ENCODE assay signal across 15 cellular contexts in the genomic region with DNA sequence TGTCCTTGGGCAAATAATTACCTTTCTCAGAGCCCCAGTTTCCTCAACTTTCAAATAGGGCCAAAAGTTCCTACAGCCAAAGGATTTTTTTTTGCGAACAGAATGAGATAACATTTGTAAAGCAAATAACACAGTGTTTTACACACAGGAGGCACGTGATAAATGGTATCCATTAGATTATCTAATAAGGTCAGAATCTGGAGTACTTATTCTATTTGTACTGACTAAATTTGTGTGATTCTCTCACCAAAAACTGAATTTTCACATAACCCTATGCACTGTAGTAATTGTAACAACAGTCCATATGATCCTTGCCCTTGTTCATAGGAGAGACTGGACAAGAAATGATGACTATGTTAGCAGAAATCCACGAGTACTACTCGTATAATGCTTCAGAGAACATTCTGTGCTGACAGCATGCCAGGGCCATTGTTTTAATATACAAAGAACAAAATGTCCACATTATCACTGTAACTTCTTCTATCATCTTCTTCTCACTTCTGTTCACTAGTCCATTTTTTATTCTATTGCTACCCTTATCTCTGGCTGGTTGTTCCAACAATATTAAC. TPM values are rescaled to one million over a fixed set of nuclear protein-coding genes. Genes with fewer than 3 reads are reported as not detected.
A peak's percentile ranks its signal among the peaks of the same experiment; 100 is the strongest.
DNase-seq lines count a peak whose midpoint lies in the region; ATAC-seq, FAIRE-seq and TF ChIP-seq lines count a peak whose summit lies in the region.
"Had no signal": no experiment of that assay in that cellular context is flagged by ENCODE, and none has a peak within 500 bp of the region (broad histone marks: within the 10 kb centered on the region; RNA-seq: fewer than 3 reads in every experiment).

No MANE protein-coding gene starts in this region.

- H3K27me3 ChIP-seq in GM23248 (replicated peaks; ENCODE audit: insufficient read depth) (no peaks in the 10 kb centered on the region), K562 (ENCODE audit: control insufficient read depth in 2 of 2, insufficient read depth in 2 of 2, low read length in 2 of 2) (no peaks in the 10 kb centered on the region), prostate gland (replicated peaks; ENCODE audit: insufficient read depth) (no peaks in the 10 kb centered on the region)

- H3K9me2 ChIP-seq in GM23248 (ENCODE audit: insufficient read depth), result no peaks in the 10 kb centered on the region

- BruUV-seq in K562 (replicated peaks; lab: Mats Ljungman, UMichigan), result no TSS peak

- FAIRE-seq in K562 (lab: Jason Lieb, UNC), result peak; percentile 65
- FAIRE-seq: endometrium had no signal

- CTCF ChIA-PET in K562 (lab: Yijun Ruan, JAX; ENCODE audit: low intra/inter-chr PET ratio), result no interaction called here

- H3K9me3 ChIP-seq in GM23248 (ENCODE audit: low read depth), result no peaks in the 10 kb centered on the region
- no peaks in the 10 kb centered on the region for H3K9me3 ChIP-seq in K562 (replicated peaks; ENCODE audit: control insufficient read depth, insufficient read depth, low read depth, low read length)
- no peaks in the 10 kb centered on the region for H3K9me3 ChIP-seq in prostate gland

- no peak overlapping the region for H3K4me2 ChIP-seq in GM23248 (ENCODE audit: unreplicated experiment)
- no peak overlapping the region for H3K4me2 ChIP-seq in K562 (ENCODE audit: insufficient read depth, low read length)

- no peak for TF ChIP-seq EP300 in K562 (IDR thresholded peaks at IDR 0.05; ENCODE audit: low read length)

- intact Hi-C loops in K562 (cut with micrococcal nuclease), result no loop called here
- intact Hi-C loops in left ventricle myocardium superior (cut with micrococcal nuclease), result no loop called here
- intact Hi-C loops in prostate gland (cut with DNase I), result no loop called here

- no peak for TF ChIP-seq POLR2A in K562 (conservative IDR thresholded peaks at IDR 0.05)
- TF ChIP-seq POLR2A in prostate gland (IDR thresholded peaks at IDR 0.05), result no peak

- H3K4me3 ChIP-seq in GM23248 (no peak overlapping the region), K562 (no peak overlapping the region), prostate gland (no peak overlapping the region)

- TF ChIP-seq CTCF in K562 (IDR thresholded peaks at IDR 0.05 in 2 of 3, conservative IDR thresholded peaks at IDR 0.05 in 1 of 3; ENCODE audit: insufficient read depth in 2 of 3, low read depth in 1 of 3, low read length in 3 of 3) (no peak), prostate gland (IDR thresholded peaks at IDR 0.05) (no peak), omental fat pad (IDR thresholded peaks at IDR 0.05) (no peak)

- H3K79me2 ChIP-seq in GM23248 (ENCODE audit: insufficient read depth), result no peaks in the 10 kb centered on the region
- no peaks in the 10 kb centered on the region for H3K79me2 ChIP-seq in K562 (ENCODE audit: control insufficient read depth, insufficient read depth, low read length)

- no peak overlapping the region for H3K9ac ChIP-seq in GM23248
- no peak overlapping the region for H3K9ac ChIP-seq in K562 (ENCODE audit: insufficient read depth in 1 of 2, low read depth in 2 of 2, low read length in 2 of 2)

- no peaks in the 10 kb centered on the region for H3K9me1 ChIP-seq in K562 (ENCODE audit: control insufficient read depth, insufficient read depth, low read length)

- peak; percentile 24 for DNase-seq in GM23248
- DNase-seq in K562 (ENCODE audit: extremely low read depth in 1 of 4, low spot score in 3 of 4), result no peak
- DNase-seq in left ventricle myocardium superior, result no peak
- peak; percentile 75 for DNase-seq in prostate gland (ENCODE audit: low spot score)
- DNase-seq in omental fat pad (ENCODE audit: low spot score), result no peak
- DNase-seq in NCI-H526 treated with DMSO at 0.1 percent for 48 hours (lab: John Stamatoyannopoulos, UW), result no peak
- DNase-seq in GM19238 (ENCODE audit: insufficient read length, low spot score), result no peak
- DNase-seq: activated naive CD4-positive, alpha-beta T cell treated with anti-CD3 and anti-CD28 coated beads, Interleukin-2, amount 10 ng/mL, durations not matched to agents 7 days and 5 days; caudate nucleus; H7; hypothalamus; KG1; NCI-H446 had no signal

- 65 to 71% methylated on average over 4 of the region's 4 CpGs for WGBS in GM23248 (ENCODE audit: low coverage in 1 of 2, low lambda C conversion rate in 2 of 2, missing lambda C conversion rate in 2 of 2), 2 experiments
- WGBS in K562 (ENCODE audit: insufficient coverage, low coverage, missing lambda C conversion rate), result 7% methylated on average over 4 of the region's 4 CpGs
- 16% methylated on average over 4 of the region's 4 CpGs for WGBS in prostate gland

- POLR2A ChIA-PET in K562 (lab: Yijun Ruan, JAX), result no interaction called here

- no peaks in the 10 kb centered on the region for H4K20me1 ChIP-seq in GM23248 (ENCODE audit: insufficient read depth)
- no peaks in the 10 kb centered on the region for H4K20me1 ChIP-seq in K562 (replicated peaks; ENCODE audit: control insufficient read depth, insufficient read depth, low read length)

- H3K4me1 ChIP-seq in GM23248 (ENCODE audit: insufficient read depth) (peaks cover 17% of the 10 kb centered on the region), K562 (replicated peaks in 1 of 2; ENCODE audit: control insufficient read depth in 2 of 2, insufficient read depth in 2 of 2, low read length in 2 of 2) (no peaks in the 10 kb centered on the region; a peak in 1 of 5 replicates), prostate gland (replicated peaks) (no peaks in the 10 kb centered on the region)

- H2AFZ ChIP-seq in GM23248, result no peak overlapping the region
- no peak overlapping the region for H2AFZ ChIP-seq in K562 (ENCODE audit: low read depth, low read length)

- in situ Hi-C loops in GM23248 (cut with MboI) (no loop called here), K562 (cut with MboI) (no loop called here)

- no peaks in the 10 kb centered on the region for H3K36me3 ChIP-seq in GM23248 (ENCODE audit: low read depth)
- no peaks in the 10 kb centered on the region for H3K36me3 ChIP-seq in K562 (ENCODE audit: control insufficient read depth, insufficient read depth, low read length)
- H3K36me3 ChIP-seq in prostate gland, result no peaks in the 10 kb centered on the region

- no peak for TF ChIP-seq RAD21 in K562 (CRISPR knock-in tag; conservative IDR thresholded peaks at IDR 0.05 in 1 of 2, IDR thresholded peaks at IDR 0.05 in 1 of 2)

- no peak overlapping the region for H3K27ac ChIP-seq in GM23248
- H3K27ac ChIP-seq in K562 (ENCODE audit: extremely low read depth, low read depth, low read length), result no peak overlapping the region
- peak overlapping the region; percentile 71 to 75 for H3K27ac ChIP-seq in prostate gland

- H3F3A ChIP-seq in GM23248 (ENCODE audit: insufficient read depth), result no peaks in the 10 kb centered on the region; the same call in 1 of the 2 replicates

- ATAC-seq in K562 (no peak), left ventricle myocardium superior (peak; percentile 74), omental fat pad (ENCODE audit: low FRiP score) (no peak), HG03108 (IDR thresholded peaks at IDR 0.05; ENCODE audit: unreplicated experiment) (no peak)

RNA-seq across cellular contexts. Expression of gene FEM1C, which starts 13.9 kb away (rescaled TPM):
- 16.5 and 18.3 TPM in 2 replicates for total RNA-seq in GM23248 (2014; rRNA removed; shearing (Covaris generic))
- polyA plus RNA-seq in GM23248 (2016; fragmentation: Nextera tagmentation; extraction: Ambion mirVana) (11.2 and 12.0 TPM in 2 replicates), K562 (2011; rRNA removed) (9.3 and 9.7 TPM in 2 replicates), K562 (2014; fragmentation: Illumina TruSeq; extraction: Trizol) (4.7 and 5.1 TPM in 2 replicates), K562 (2014; fragmentation: Nextera tagmentation; extraction: Ambion mirVana) (1 to 10 TPM; 1.4 to 3.9 TPM), K562 (2014; rRNA removed) (3.2 and 3.5 TPM in 2 replicates)
- 5.6 and 16.4 TPM in 2 replicates for total RNA-seq in K562 (2011; cell fraction: chromatin; rRNA removed; ENCODE audit: low replicate concordance)
- 2.7 and 4.2 TPM in 2 replicates for total RNA-seq in K562 (2011; cell fraction: nucleolus; rRNA removed)
- 8.1 and 12.4 TPM in 2 replicates for total RNA-seq in K562 (2011; cell fraction: nucleoplasm; rRNA removed)
- total RNA-seq in K562 (2014; rRNA removed) (3.6 and 3.8 TPM in 2 replicates), K562 (2014; rRNA removed; fragmentation: Illumina TruSeq; extraction: Trizol) (4.3 and 5.2 TPM in 2 replicates), K562 (2015; rRNA removed; fragmentation: Illumina TruSeq; extraction: Trizol) (5.0 TPM in 2 replicates), K562 (2021) (5.1 and 6.0 TPM in 2 replicates), left ventricle myocardium superior (43.1 TPM), prostate gland (10 to 100 TPM; 17.4 to 20.8 TPM), omental fat pad (10 to 100 TPM; 20.4 to 52.2 (median 28.5) TPM)
- 1.9 and 5.3 TPM in 2 replicates for polyA plus RNA-seq in K562 (2011; cell fraction: cytosol; rRNA removed)
- polyA plus RNA-seq in K562 (2011; cell fraction: nucleus; rRNA removed), result 3.5 and 5.3 TPM in 2 replicates
- 2.8 and 3.1 TPM in 2 replicates for polyA plus RNA-seq in K562 (2012)
- polyA minus RNA-seq in K562 (2011; rRNA and poly(A)+ RNA removed), result 17.1 and 23.3 TPM in 2 replicates
- polyA minus RNA-seq in K562 (2011; cell fraction: cytosol; rRNA and poly(A)+ RNA removed), result 4.6 and 5.3 TPM in 2 replicates
- 5.1 and 11.6 TPM in 2 replicates for polyA minus RNA-seq in K562 (2011; cell fraction: nucleus; rRNA and poly(A)+ RNA removed)

RNA-seq across cellular contexts. Expression of gene TICAM2, which starts 43.8 kb away (rescaled TPM):
- 1.9 and 12.3 TPM in 2 replicates for total RNA-seq in GM23248 (2014; rRNA removed; shearing (Covaris generic))
- 11.3 and 14.1 TPM in 2 replicates for polyA plus RNA-seq in GM23248 (2016; fragmentation: Nextera tagmentation; extraction: Ambion mirVana)
- 0.32 and 2.6 TPM in 2 replicates for total RNA-seq in K562 (2011; cell fraction: chromatin; rRNA removed; ENCODE audit: low replicate concordance)
- total RNA-seq in K562 (2011; cell fraction: nucleolus; rRNA removed), result 0.26 and 0.33 TPM in 2 replicates
- 0.95 and 2.5 TPM in 2 replicates for total RNA-seq in K562 (2011; cell fraction: nucleoplasm; rRNA removed)
- 0.41 and 0.69 TPM in 2 replicates for total RNA-seq in K562 (2014; rRNA removed)
- 0.98 TPM in 1 of 2 replicates, not detected in the other for total RNA-seq in K562 (2014; rRNA removed; fragmentation: Illumina TruSeq; extraction: Trizol)
- total RNA-seq in K562 (2015; rRNA removed; fragmentation: Illumina TruSeq; extraction: Trizol), result 1.2 and 2.2 TPM in 2 replicates
- total RNA-seq in K562 (2021), result 1.7 and 2.1 TPM in 2 replicates
- 0.17 TPM in 1 of 2 replicates, not detected in the other for polyA plus RNA-seq in K562 (2011; rRNA removed)
- 0.01 and 0.03 TPM in 2 replicates for polyA plus RNA-seq in K562 (2011; cell fraction: cytosol; rRNA removed)
- 0.20 and 0.35 TPM in 2 replicates for polyA plus RNA-seq in K562 (2011; cell fraction: nucleus; rRNA removed)
- 1.1 and 1.2 TPM in 2 replicates for polyA plus RNA-seq in K562 (2012)
- 1.8 TPM in 1 of 2 replicates, not detected in the other for polyA plus RNA-seq in K562 (2014; fragmentation: Illumina TruSeq; extraction: Trizol)
- polyA plus RNA-seq in K562 (2014; fragmentation: Nextera tagmentation; extraction: Ambion mirVana), result 1 to 10 TPM in 1 of 2 experiments, under 1 TPM in 1; 0.93 to 1.6 TPM
- 0.15 and 0.38 TPM in 2 replicates for polyA plus RNA-seq in K562 (2014; rRNA removed)
- polyA minus RNA-seq in K562 (2011; rRNA and poly(A)+ RNA removed), result 0.07 TPM in 1 of 2 replicates, not detected in the other
- not detected in 2 replicates for polyA minus RNA-seq in K562 (2011; cell fraction: cytosol; rRNA and poly(A)+ RNA removed)
- 0.81 and 2.2 TPM in 2 replicates for polyA minus RNA-seq in K562 (2011; cell fraction: nucleus; rRNA and poly(A)+ RNA removed)
- 3.0 TPM for total RNA-seq in left ventricle myocardium superior
- total RNA-seq in prostate gland, result 1 to 10 TPM; 1.9 TPM
- total RNA-seq in omental fat pad, result 1 to 10 TPM; 1.2 to 3.9 (median 1.7) TPM
- total RNA-seq: H7 had no signal

Comparison
In these comparisons a context has a peak if more than half of its experiments do, and no peak if none do; other contexts are left out.
1. DNase-seq: peak in GM23248 (single experiment) and prostate gland (single experiment); none in K562 (0 of 4), left ventricle myocardium superior (single experiment), omental fat pad (single experiment), NCI-H526 treated with DMSO at 0.1 percent for 48 hours (single experiment) and GM19238 (single experiment).
2. H3K27ac ChIP-seq: peak in prostate gland (2 of 2); none in GM23248 (single experiment) and K562 (single experiment).